ENCODE assay signal across 8 cellular contexts in the genomic region with DNA sequence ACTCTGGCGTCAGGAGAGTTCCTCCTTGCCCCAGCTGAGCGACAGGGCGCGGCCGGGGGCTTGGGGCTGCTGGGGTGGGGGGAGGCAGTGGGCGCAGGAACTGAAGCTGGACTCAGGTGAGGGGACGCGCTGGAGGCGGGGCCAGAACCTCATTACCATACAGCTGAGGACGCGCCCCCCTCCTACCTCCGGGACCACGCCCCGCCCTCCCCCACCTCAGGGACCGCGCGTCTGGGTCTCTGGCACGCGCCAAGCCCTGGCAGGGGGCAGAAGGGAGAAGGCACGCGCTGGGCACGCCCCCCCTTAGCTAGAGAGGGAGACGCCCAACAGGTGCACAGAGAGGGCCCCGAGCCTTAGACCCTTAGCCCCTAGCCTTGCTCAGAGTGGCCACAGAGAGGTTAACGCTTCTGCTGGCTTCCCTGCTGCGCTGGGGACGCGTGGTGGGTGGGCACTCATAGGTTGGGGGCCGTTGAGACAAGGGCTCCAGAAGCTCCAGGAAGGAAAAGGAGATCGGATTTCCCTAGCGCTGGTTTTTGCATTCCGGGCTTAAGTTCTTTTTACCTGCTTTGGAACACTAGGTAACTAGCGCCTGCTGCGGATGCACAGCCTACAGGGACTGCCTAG. TPM values are rescaled to one million over a fixed set of nuclear protein-coding genes. Genes with fewer than 3 reads are reported as not detected.
DNase-seq lines count a peak whose midpoint lies in the region; ATAC-seq and TF ChIP-seq lines count a peak whose summit lies in the region.

No MANE protein-coding gene starts in this region.

- peaks cover 8% of the 10 kb centered on the region for H3K27me3 ChIP-seq in ascending aorta
- peaks cover 21 to 44% of the 10 kb centered on the region in 2 donors for H3K27me3 ChIP-seq in uterus

- peaks cover 28 to 45% of the 10 kb centered on the region in 2 donors for H3K4me1 ChIP-seq in ascending aorta
- H3K4me1 ChIP-seq in uterus: peaks cover 0 to 42% of the 10 kb centered on the region in 2 donors

- WGBS in lower leg skin, 2 donors: 1 to 2% methylated on average over 14 to 20 of the region's 34 CpGs

- no peak for TF ChIP-seq POLR2A in lower leg skin (IDR thresholded peaks at IDR 0.05)
- no peak for TF ChIP-seq POLR2A in uterus (IDR thresholded peaks at IDR 0.05)

- peak overlapping the region; percentile 45 to 66 for H3K4me3 ChIP-seq in ascending aorta
- H3K4me3 ChIP-seq in lower leg skin (ENCODE audit: low read depth, poor library complexity, severe bottlenecking): peak overlapping the region; percentile 33
- H3K4me3 ChIP-seq in uterus: peak overlapping the region; percentile 29 to 41

- no peaks in the 10 kb centered on the region for H3K36me3 ChIP-seq in ascending aorta
- H3K36me3 ChIP-seq in uterus: no peaks in the 10 kb centered on the region

- H3K9me3 ChIP-seq in ascending aorta: no peaks in the 10 kb centered on the region
- H3K9me3 ChIP-seq in uterus: no peaks in the 10 kb centered on the region

- peak; percentile 80 for DNase-seq in DMS53 treated with DMSO at 0.1 percent for 48 hours (lab: John Stamatoyannopoulos, UW; ENCODE audit: unreplicated experiment)
- peak; percentile 45 for DNase-seq in NCI-H128 (lab: John Stamatoyannopoulos, UW; ENCODE audit: unreplicated experiment)
- DNase-seq in ascending aorta (ENCODE audit: low spot score in 2 of 2): no peak
- no peak for DNase-seq in lower leg skin (ENCODE audit: low spot score in 2 of 2)
- no peak for DNase-seq in uterus
- no peak for DNase-seq in HUDEP-2 (lab: John Stamatoyannopoulos, UW; ENCODE audit: unreplicated experiment in 76 of 76)
- no peak for DNase-seq in posterior cingulate gyrus
- DNase-seq in sciatic nerve (ENCODE audit: low spot score): no peak

- H3K27ac ChIP-seq in ascending aorta: no peak overlapping the region
- H3K27ac ChIP-seq in uterus: no peak overlapping the region

- no peak for ATAC-seq in sciatic nerve

- TF ChIP-seq CTCF in ascending aorta (IDR thresholded peaks at IDR 0.05) (no peak), lower leg skin (IDR thresholded peaks at IDR 0.05) (no peak), uterus (IDR thresholded peaks at IDR 0.05) (no peak)

- intact Hi-C loops in ascending aorta (cut with DNase I) (no loop called here), lower leg skin (cut with DNase I; ENCODE audit: low total_unique reads) (no loop called here), uterus (cut with DNase I; ENCODE audit: low total_unique reads) (no loop called here), posterior cingulate gyrus (cut with DNase I) (no loop called here), sciatic nerve (cut with DNase I) (no loop called here)

RNA-seq across cellular contexts. Expression of gene DLL4, which starts 0.7 kb away (rescaled TPM):
- total RNA-seq in ascending aorta: 30.2 TPM
- total RNA-seq in lower leg skin: 1 to 10 TPM; 4.0 to 8.3 (median 5.1) TPM
- 10 to 100 TPM; 18.2 to 31.1 (median 22.6) TPM for total RNA-seq in uterus
- total RNA-seq in sciatic nerve: 33.3 TPM

RNA-seq across cellular contexts. Expression of gene CHAC1, which starts 24.8 kb away (rescaled TPM):
- total RNA-seq in ascending aorta: 28.5 TPM
- 10 to 100 TPM in 1 of 4 donors, 1 to 10 TPM in 1, under 1 TPM in 1, not detected in 1; 0.81 to 13.6 (median 4.4) TPM for total RNA-seq in lower leg skin
- total RNA-seq in uterus: 1 to 10 TPM in 2 of 4 donors, under 1 TPM in 1, not detected in 1; 0.35 to 1.8 (median 1.4) TPM
- 0.58 TPM for total RNA-seq in sciatic nerve

RNA-seq across cellular contexts. Expression of gene VPS18, which starts 34.2 kb away (rescaled TPM):
- total RNA-seq in ascending aorta: 51.8 TPM
- 10 to 100 TPM; 15.4 to 29.9 (median 25.7) TPM for total RNA-seq in lower leg skin
- total RNA-seq in uterus: 10 to 100 TPM in 2 of 4 donors, 1 to 10 TPM in 2; 3.8 to 33.3 (median 17.3) TPM
- total RNA-seq in sciatic nerve: 17.3 TPM

RNA-seq across cellular contexts. Expression of gene RHOV, which starts 54.4 kb away (rescaled TPM):
- total RNA-seq in ascending aorta: not detected
- total RNA-seq in lower leg skin: 100 to 1,000 TPM in 1 of 4 donors, 10 to 100 TPM in 3; 78.5 to 111 (median 95.9) TPM
- total RNA-seq in uterus: under 1 TPM in 1 of 4 donors, not detected in 3; 0.76 TPM
- 0.22 TPM for total RNA-seq in sciatic nerve

Comparison
In these comparisons a context has a peak if more than half of its experiments do, and no peak if none do; other contexts are left out.
1. DNase-seq: peak in DMS53 treated with DMSO at 0.1 percent for 48 hours (single experiment) and NCI-H128 (single experiment); none in ascending aorta (0 of 2), lower leg skin (0 of 2), uterus (0 of 2), HUDEP-2 (0 of 76), posterior cingulate gyrus (0 of 10) and sciatic nerve (single experiment).
2. Peak in every context shown above with its lines, with median percentiles within 50 percentile points of each other: H3K4me3 ChIP-seq.